15 cellular contexts compared by ENCODE assay signal in the genomic region with DNA sequence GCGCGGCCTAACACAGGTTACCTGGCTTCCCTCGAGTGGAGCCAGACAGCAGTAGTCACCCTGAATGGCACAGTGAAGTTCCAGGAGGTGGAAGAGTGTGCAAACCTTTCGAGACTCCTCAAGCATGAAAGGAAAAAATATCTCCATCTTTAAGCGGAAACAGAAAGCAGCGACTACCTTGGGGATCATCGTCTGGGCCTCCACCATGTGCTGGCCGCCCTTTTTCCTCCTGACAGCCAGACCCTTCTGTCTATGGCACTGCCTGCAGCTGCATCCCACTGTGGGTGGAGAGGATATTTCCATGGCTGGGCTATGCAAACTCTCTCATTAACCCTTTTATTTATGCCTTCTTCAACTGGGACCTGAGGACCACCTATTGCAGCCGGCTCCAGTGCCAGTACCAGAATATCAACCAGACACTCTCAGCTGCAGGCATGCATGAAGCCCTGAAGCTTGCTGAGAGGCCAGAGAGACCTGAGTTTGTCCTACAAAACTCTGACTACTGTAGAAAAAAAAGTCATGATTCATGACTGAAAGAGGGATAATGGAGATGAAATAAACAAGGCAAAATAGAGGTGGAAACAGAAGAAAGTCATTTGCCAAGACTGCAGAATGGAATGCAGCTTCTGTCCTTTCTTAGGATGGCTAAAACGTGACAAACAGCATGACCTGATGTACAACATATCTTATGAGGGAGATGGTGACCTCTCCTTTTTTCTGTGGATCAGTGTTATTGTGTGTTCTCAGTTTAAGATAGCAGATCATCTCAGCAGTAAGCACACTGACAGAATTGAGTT. TPM values are rescaled to one million over a fixed set of nuclear protein-coding genes. Genes with fewer than 3 reads are reported as not detected.
DNase-seq lines count a peak whose midpoint lies in the region; ATAC-seq and TF ChIP-seq lines count a peak whose summit lies in the region.
"Had no signal": no experiment of that assay in that cellular context is flagged by ENCODE, and none has a peak within 500 bp of the region (broad histone marks: within the 10 kb centered on the region; RNA-seq: fewer than 3 reads in every experiment).

No MANE protein-coding gene starts in this region.

- WGBS in testis, 2 donors: 78 to 85% methylated on average over 10 of the region's 10 CpGs

- TF ChIP-seq CTCF in brain (conservative IDR thresholded peaks at IDR 0.05) (no peak), neural crest cell (conservative IDR thresholded peaks at IDR 0.05) (no peak), testis (IDR thresholded peaks at IDR 0.05) (no peak)

- H3K9me3 ChIP-seq in CD4-positive, alpha-beta memory T cell (ENCODE audit: control insufficient read depth in 1 of 2, low read length in 2 of 2): no peaks in the 10 kb centered on the region
- H3K9me3 ChIP-seq in testis: no peaks in the 10 kb centered on the region

- no peak overlapping the region for H3K4me3 ChIP-seq in CD4-positive, alpha-beta memory T cell (ENCODE audit: low read length in 2 of 2)
- H3K4me3 ChIP-seq in testis: no peak overlapping the region

- peak overlapping the region; percentile 77 to 91 (median 85) for H3K4me3 Mint-ChIP-seq in CD4-positive, alpha-beta memory T cell
- H3K4me3 Mint-ChIP-seq in brain (peak overlapping the region; percentile 78 to 93 (median 86)), neural crest cell (peak overlapping the region; percentile 84)

- ATAC-seq in HG02870 (IDR thresholded peaks at IDR 0.05; ENCODE audit: unreplicated experiment): no peak
- no peak for ATAC-seq in GM21390 (IDR thresholded peaks at IDR 0.05; ENCODE audit: unreplicated experiment)

- H3K27me3 ChIP-seq in CD4-positive, alpha-beta memory T cell (ENCODE audit: insufficient read depth, low read length): no peaks in the 10 kb centered on the region
- H3K27me3 ChIP-seq in testis: no peaks in the 10 kb centered on the region

- peaks cover 0 to 5% of the 10 kb centered on the region in 2 donors for H3K36me3 Mint-ChIP-seq in CD4-positive, alpha-beta memory T cell
- H3K36me3 Mint-ChIP-seq in brain (no peaks in the 10 kb centered on the region), neural crest cell (ENCODE audit: low read depth) (no peaks in the 10 kb centered on the region)

- H3K4me1 Mint-ChIP-seq in CD4-positive, alpha-beta memory T cell: peaks cover 17 to 39% (median 27%) of the 10 kb centered on the region in 4 donors
- H3K4me1 Mint-ChIP-seq in brain: peaks cover 34% of the 10 kb centered on the region
- H3K4me1 Mint-ChIP-seq in neural crest cell: peaks cover 23% of the 10 kb centered on the region

- POLR2A ChIA-PET in CD4-positive, alpha-beta memory T cell (lab: Charles Lee; ENCODE audit: partially characterized antibody): no interaction called here
- POLR2A ChIA-PET in HEK293T (lab: Yijun Ruan, JAX): no interaction called here

- H3K9me3 Mint-ChIP-seq in CD4-positive, alpha-beta memory T cell: no peaks in the 10 kb centered on the region
- peaks cover 0 to 3% (median 0%) of the 10 kb centered on the region in 5 experiments for H3K9me3 Mint-ChIP-seq in brain
- H3K9me3 Mint-ChIP-seq in neural crest cell: no peaks in the 10 kb centered on the region

- no peaks in the 10 kb centered on the region for H3K27me3 Mint-ChIP-seq in CD4-positive, alpha-beta memory T cell
- peaks cover 16% of the 10 kb centered on the region for H3K27me3 Mint-ChIP-seq in brain
- H3K27me3 Mint-ChIP-seq in neural crest cell (ENCODE audit: low read depth): peaks cover 31% of the 10 kb centered on the region

- TF ChIP-seq POLR2A in testis (IDR thresholded peaks at IDR 0.05): no peak

- H3K27ac Mint-ChIP-seq in CD4-positive, alpha-beta memory T cell: peak overlapping the region in 6 of 7 donors; percentile 24 to 93 (median 78)
- peak overlapping the region in 2 of 5 experiments; percentile 67 for H3K27ac Mint-ChIP-seq in brain
- no peak overlapping the region for H3K27ac Mint-ChIP-seq in neural crest cell (ENCODE audit: unreplicated experiment)

- DNase-seq in CD4-positive, alpha-beta memory T cell: no peak
- no peak for DNase-seq in HEK293T (ENCODE audit: extremely low spot score)
- DNase-seq in neural crest cell (ENCODE audit: low read depth, low spot score): no peak
- no peak for DNase-seq in cerebellar nuclear complex (lab: John Stamatoyannopoulos, UW)
- DNase-seq in testis: no peak
- DNase-seq: activated CD8-positive, alpha-beta memory T cell treated with anti-CD3 and anti-CD28 coated beads, Interleukin-2, amount 50 U/mL, for 4 hours; DMS153; foreskin fibroblast; kidney glomerular epithelial cell; NCI-H2107 had no signal

- H3K27ac ChIP-seq in CD4-positive, alpha-beta memory T cell (ENCODE audit: low read depth, low read length): no peak overlapping the region
- H3K27ac ChIP-seq in testis: no peak overlapping the region

- intact Hi-C loops in CD4-positive, alpha-beta memory T cell (cut with micrococcal nuclease): loop anchor here (5.0 to 10.0 kb wide), 4 partner anchors 85 to 648 kb away; a partner anchor contains a TSS
- intact Hi-C loops in testis (cut with DNase I; ENCODE audit: low total_unique reads): loop anchor here (5.0 kb wide), 1 partner anchor 95 kb away; no protein-coding TSS in a partner anchor

- H3K4me1 ChIP-seq in CD4-positive, alpha-beta memory T cell (ENCODE audit: insufficient read depth, low read length): peaks cover 26% of the 10 kb centered on the region
- H3K4me1 ChIP-seq in testis: peaks cover 19% of the 10 kb centered on the region

- CTCF ChIA-PET in CD4-positive, alpha-beta memory T cell (lab: Charles Lee; ENCODE audit: partially characterized antibody): interaction anchor here (1.5 kb wide), 1 partner anchor 17 kb away, joined by 3 read pairs; no protein-coding TSS in a partner anchor
- CTCF ChIA-PET in HEK293T (lab: Yijun Ruan, JAX): interaction anchor here (0.6 kb wide), 1 partner anchor 207 kb away, joined by 5 read pairs; no protein-coding TSS in a partner anchor

- no peaks in the 10 kb centered on the region for H3K36me3 ChIP-seq in CD4-positive, alpha-beta memory T cell (ENCODE audit: insufficient read depth, low read length)
- no peaks in the 10 kb centered on the region for H3K36me3 ChIP-seq in testis (ENCODE audit: low read depth, missing control alignments)

TF ChIP-seq in HEK293T, 16 proteins besides CTCF, POLR2A, EP300 and RAD21:
- TF ChIP-seq FOXA1 (IDR thresholded peaks at IDR 0.05) (no peak), L3MBTL2 (conservative IDR thresholded peaks at IDR 0.05) (peak; percentile 48; the same call in 1 of the 2 replicates)

RNA-seq across cellular contexts. Expression of a gene that starts 2.4 kb away (rescaled TPM):
- 10 to 100 TPM; 11.3 to 13.9 TPM for total RNA-seq in CD4-positive, alpha-beta memory T cell
- 10 to 100 TPM; 15.3 to 23.0 TPM for polyA plus RNA-seq in CD4-positive, alpha-beta memory T cell
- 57.4 TPM for polyA plus RNA-seq in brain (ENCODE audit: insufficient read depth, low read depth, low replicate concordance)
- total RNA-seq in neural crest cell: 23.6 and 27.7 TPM in 2 replicates
- 10 to 100 TPM; 48.7 to 55.6 TPM for total RNA-seq in testis
- polyA plus RNA-seq in testis (ENCODE audit: insufficient read depth, low read depth, low replicate concordance): 57.3 TPM

RNA-seq across cellular contexts. Expression of a gene that starts 41.7 kb away (rescaled TPM):
- total RNA-seq in CD4-positive, alpha-beta memory T cell: 1 to 10 TPM; 3.9 to 4.0 TPM
- polyA plus RNA-seq in CD4-positive, alpha-beta memory T cell: 1 to 10 TPM; 2.6 TPM
- 17.1 TPM for polyA plus RNA-seq in brain (ENCODE audit: insufficient read depth, low read depth, low replicate concordance)
- 16.0 and 16.3 TPM in 2 replicates for total RNA-seq in neural crest cell
- total RNA-seq in testis: 10 to 100 TPM; 11.0 to 13.2 TPM
- polyA plus RNA-seq in testis (ENCODE audit: insufficient read depth, low read depth, low replicate concordance): 13.0 TPM

RNA-seq across cellular contexts. Expression of a gene that starts 50.5 kb away (rescaled TPM):
- total RNA-seq in CD4-positive, alpha-beta memory T cell: not detected
- polyA plus RNA-seq in CD4-positive, alpha-beta memory T cell: under 1 TPM in 1 of 2 donors, not detected in 1; 0.71 TPM
- not detected for polyA plus RNA-seq in brain (ENCODE audit: insufficient read depth, low read depth, low replicate concordance)
- total RNA-seq in neural crest cell: not detected in 2 replicates
- 1 to 10 TPM in 1 of 2 donors, under 1 TPM in 1; 0.68 to 4.0 TPM for total RNA-seq in testis
- 5.5 TPM for polyA plus RNA-seq in testis (ENCODE audit: insufficient read depth, low read depth, low replicate concordance)
- total RNA-seq: LHCN-M2, OCI-LY7 had no signal
